8 cellular contexts compared by ENCODE assay signal in genomic region chr7:100087055-100087750, GRCh38. TPM values are rescaled to one million over a fixed set of nuclear protein-coding genes. Genes with fewer than 3 reads are reported as not detected.
DNase-seq lines count a peak whose midpoint lies in the region; ATAC-seq and TF ChIP-seq lines count a peak whose summit lies in the region.

No MANE protein-coding gene starts in this region.

- no peak for TF ChIP-seq CTCF in fibroblast of lung (conservative IDR thresholded peaks at IDR 0.05 in 1 of 2, IDR thresholded peaks at IDR 0.05 in 1 of 2; ENCODE audit: low read depth in 1 of 2, low read length in 2 of 2)

- peaks cover 23% of the 10 kb centered on the region for H3K79me2 ChIP-seq in fibroblast of lung (ENCODE audit: control insufficient read depth, insufficient read depth, low read length)

- no peak overlapping the region for H3K4me3 ChIP-seq in SK-N-MC
- H3K4me3 ChIP-seq in fibroblast of lung (replicated peaks in 1 of 4; ENCODE audit: control extremely low read depth in 1 of 4, insufficient read depth in 1 of 4, low read depth in 3 of 4, low read length in 4 of 4) = peak overlapping the region in 1 of 4 experiments; percentile 14

- H3K9ac ChIP-seq in SK-N-MC (ENCODE audit: insufficient read length) (no peak overlapping the region), fibroblast of lung (ENCODE audit: insufficient read depth, low read length) (peak overlapping the region; percentile 11)

- H3K27ac ChIP-seq in SK-N-MC = peak overlapping the region; percentile 69; the same call in 1 of the 2 replicates
- peak overlapping the region; percentile 91 for H3K27ac ChIP-seq in fibroblast of lung (ENCODE audit: insufficient read depth, low read length)

- no peaks in the 10 kb centered on the region for H3K27me3 ChIP-seq in fibroblast of lung (ENCODE audit: control insufficient read depth, insufficient read depth, low read length)

- no peaks in the 10 kb centered on the region for H4K20me1 ChIP-seq in fibroblast of lung (ENCODE audit: control insufficient read depth, extremely low read depth, insufficient read depth, low read length)

- H2AFZ ChIP-seq in fibroblast of lung (ENCODE audit: low read length) = no peak overlapping the region

- peaks cover 28% of the 10 kb centered on the region for H3K4me1 ChIP-seq in fibroblast of lung (ENCODE audit: control insufficient read depth, extremely low read depth, insufficient read depth, low read length)

- DNase-seq in GM03348 (ENCODE audit: low spot score) (peak; percentile 82), SK-N-MC (ENCODE audit: low read depth, low spot score) (no peak), fibroblast of lung (ENCODE audit: low read depth in 2 of 2) (peak; percentile 95 to 98), renal cortical epithelial cell (ENCODE audit: low read depth) (peak; percentile 91), left lobe of liver (ENCODE audit: low spot score) (no peak), HPDE6-E6E7 (ENCODE audit: extremely low spot score) (no peak)
- DNase-seq in stimulated activated CD4-positive, alpha-beta T cell treated with anti-CD3 and anti-CD28 coated beads, Interleukin-1b, Interleukin-23, amount 100 ng/mL, for 48 hours = no peak
- DNase-seq in stimulated activated CD4-positive, alpha-beta T cell treated with anti-CD3 and anti-CD28 coated beads, Interleukin-15, amount 100 ng/mL, for 24 hours = no peak

- H3K36me3 ChIP-seq in SK-N-MC (ENCODE audit: insufficient read depth, low read length) (peaks cover 20% of the 10 kb centered on the region), fibroblast of lung (ENCODE audit: control insufficient read depth, insufficient read depth, low read length) (peaks cover 17% of the 10 kb centered on the region)

- H3K9me3 ChIP-seq in SK-N-MC (ENCODE audit: low read depth, low read length) (no peaks in the 10 kb centered on the region), fibroblast of lung (ENCODE audit: control insufficient read depth, insufficient read depth, low read depth, low read length) (no peaks in the 10 kb centered on the region)

- H3K4me2 ChIP-seq in fibroblast of lung (ENCODE audit: extremely low read depth, insufficient read depth, low read length) = peak overlapping the region; percentile 72

- ATAC-seq in left lobe of liver = no peak

RNA-seq across cellular contexts. Expression of gene COPS6, which starts 1.6 kb away (rescaled TPM):
- total RNA-seq in fibroblast of lung (43.1 and 71.0 TPM in 2 replicates), renal cortical epithelial cell (36.6 and 72.5 TPM in 2 replicates), left lobe of liver (42.6 TPM)
- polyA plus RNA-seq in fibroblast of lung = 188 and 312 TPM in 2 replicates
- polyA plus RNA-seq in fibroblast of lung (2012) = 187 and 310 TPM in 2 replicates
- 604 and 640 TPM in 2 replicates for polyA minus RNA-seq in fibroblast of lung (ENCODE audit: low replicate concordance)

RNA-seq across cellular contexts. Expression of gene ZNF3, which starts 5.7 kb away (rescaled TPM):
- total RNA-seq in fibroblast of lung = 26.8 and 30.8 TPM in 2 replicates
- 19.7 and 20.4 TPM in 2 replicates for polyA plus RNA-seq in fibroblast of lung
- polyA plus RNA-seq in fibroblast of lung (2012) = 12.1 and 13.1 TPM in 2 replicates
- 15.8 and 49.9 TPM in 2 replicates for polyA minus RNA-seq in fibroblast of lung (ENCODE audit: low replicate concordance)
- total RNA-seq in renal cortical epithelial cell = 35.4 and 37.0 TPM in 2 replicates
- 14.5 TPM for total RNA-seq in left lobe of liver

RNA-seq across cellular contexts. Expression of gene MCM7, which starts 14.0 kb away (rescaled TPM):
- total RNA-seq in fibroblast of lung (16.7 and 24.4 TPM in 2 replicates), renal cortical epithelial cell (40.1 and 73.1 TPM in 2 replicates), left lobe of liver (17.7 TPM)
- 34.3 and 110 TPM in 2 replicates for polyA plus RNA-seq in fibroblast of lung
- 35.8 and 138 TPM in 2 replicates for polyA plus RNA-seq in fibroblast of lung (2012)
- 53.4 and 271 TPM in 2 replicates for polyA minus RNA-seq in fibroblast of lung (ENCODE audit: low replicate concordance)

RNA-seq across cellular contexts. Expression of gene AP4M1, which starts 14.2 kb away (rescaled TPM):
- 17.2 and 30.3 TPM in 2 replicates for total RNA-seq in fibroblast of lung
- polyA plus RNA-seq in fibroblast of lung = 19.6 and 22.1 TPM in 2 replicates
- polyA plus RNA-seq in fibroblast of lung (2012) = 16.6 and 23.8 TPM in 2 replicates
- 33.3 and 35.8 TPM in 2 replicates for polyA minus RNA-seq in fibroblast of lung (ENCODE audit: low replicate concordance)
- total RNA-seq in renal cortical epithelial cell = 30.0 and 39.1 TPM in 2 replicates
- total RNA-seq in left lobe of liver = 4.5 TPM

RNA-seq across cellular contexts. Expression of gene TAF6, which starts 32.0 kb away (rescaled TPM):
- total RNA-seq in fibroblast of lung (33.1 and 41.5 TPM in 2 replicates), renal cortical epithelial cell (32.6 and 100 TPM in 2 replicates), left lobe of liver (14.9 TPM)
- polyA plus RNA-seq in fibroblast of lung = 16.2 and 23.6 TPM in 2 replicates
- polyA plus RNA-seq in fibroblast of lung (2012) = 51.1 and 72.1 TPM in 2 replicates
- 83.9 and 107 TPM in 2 replicates for polyA minus RNA-seq in fibroblast of lung (ENCODE audit: low replicate concordance)

Comparison
In these comparisons a context has a peak if more than half of its experiments do, and no peak if none do; other contexts are left out.
1. DNase-seq: peak in GM03348 (single experiment), fibroblast of lung (2 of 2) and renal cortical epithelial cell (single experiment); none in SK-N-MC (single experiment), left lobe of liver (single experiment), stimulated activated CD4-positive, alpha-beta T cell treated with anti-CD3 and anti-CD28 coated beads, Interleukin-1b, Interleukin-23, amount 100 ng/mL, for 48 hours (single experiment), stimulated activated CD4-positive, alpha-beta T cell treated with anti-CD3 and anti-CD28 coated beads, Interleukin-15, amount 100 ng/mL, for 24 hours (single experiment) and HPDE6-E6E7 (single experiment).